16 cellular contexts compared by ENCODE assay signal in the genomic region with DNA sequence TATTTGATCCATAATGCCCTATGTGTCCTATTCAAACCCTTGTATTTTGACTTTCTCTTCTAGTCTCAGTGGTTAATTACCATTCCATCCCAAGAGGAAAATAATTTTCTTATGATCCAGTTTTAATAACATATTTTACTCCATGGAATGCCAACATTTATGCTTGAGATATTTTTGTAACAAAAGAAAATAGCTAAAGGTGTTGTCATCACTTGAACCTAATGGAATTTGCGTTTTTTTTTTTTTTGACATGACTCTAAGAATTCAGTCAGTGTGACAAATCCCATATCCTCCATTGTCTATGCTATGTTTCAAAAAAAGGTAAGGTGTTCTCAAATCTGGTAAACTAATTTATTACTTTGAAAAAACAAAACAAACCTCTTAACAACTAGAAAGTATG.
DNase-seq lines count a peak whose midpoint lies in the region; FAIRE-seq and TF ChIP-seq lines count a peak whose summit lies in the region.
"Had no signal": no experiment of that assay in that cellular context is flagged by ENCODE, and none has a peak within 500 bp of the region (broad histone marks: within the 10 kb centered on the region; RNA-seq: fewer than 3 reads in every experiment).

No MANE protein-coding gene starts in this region.

- no peak overlapping the region for H3K14ac ChIP-seq in trophoblast cell (ENCODE audit: low read length)

- H2AFZ ChIP-seq in trophoblast cell (ENCODE audit: insufficient read depth, low read length, poor library complexity): no peak overlapping the region

- no peak overlapping the region for H2BK5ac ChIP-seq in trophoblast cell (ENCODE audit: low read depth, low read length, poor library complexity)

- intact Hi-C loops in Caco-2 (cut with micrococcal nuclease; ENCODE audit: unreplicated experiment): no loop called here

- no peak overlapping the region for H4K12ac ChIP-seq in trophoblast cell (ENCODE audit: low read depth, low read length)

- no peak overlapping the region for H2BK12ac ChIP-seq in trophoblast cell (ENCODE audit: low read length)

- no TSS peak for BruUV-seq in Caco-2 (replicated peaks; lab: Mats Ljungman, UMichigan)

- H3K9ac ChIP-seq in trophoblast cell (ENCODE audit: low read length): no peak overlapping the region

- no peak overlapping the region for H4K91ac ChIP-seq in trophoblast cell (ENCODE audit: low read depth, low read length)

- H3K36me3 ChIP-seq in Caco-2 (ENCODE audit: control insufficient read depth, insufficient read depth, low read length): no peaks in the 10 kb centered on the region
- no peaks in the 10 kb centered on the region for H3K36me3 ChIP-seq in trophoblast cell (ENCODE audit: control insufficient read depth in 1 of 2, insufficient read depth in 2 of 2, low read length in 2 of 2)

- H3K79me1 ChIP-seq in trophoblast cell (ENCODE audit: low read length): no peaks in the 10 kb centered on the region

- H3K27ac Mint-ChIP-seq in Caco-2 (ENCODE audit: unreplicated experiment): peak overlapping the region; percentile 76
- H3K27ac Mint-ChIP-seq: CD4-positive, alpha-beta memory T cell had no signal

- no CpG with 5 or more reads among the region's 1 CpG for WGBS in trophoblast cell (ENCODE audit: extremely low coverage, insufficient coverage, insufficient read length)

- peak; percentile 60; the same call in 1 of the 2 replicates for TF ChIP-seq EP300 in Ishikawa (IDR thresholded peaks at IDR 0.05; ENCODE audit: borderline replicate concordance)

- no peak overlapping the region for H2BK120ac ChIP-seq in trophoblast cell (ENCODE audit: insufficient read depth, low read length, poor library complexity)

- H3K18ac ChIP-seq in trophoblast cell (ENCODE audit: low read length): no peak overlapping the region

- H3K4ac ChIP-seq in trophoblast cell (ENCODE audit: low read depth, low read length): no peak overlapping the region

- no peak overlapping the region for H4K8ac ChIP-seq in trophoblast cell (ENCODE audit: low read depth, low read length)

- H3K4me2 ChIP-seq in trophoblast cell (ENCODE audit: low read length): no peak overlapping the region

- peak overlapping the region; percentile 58 for H3K4me3 Mint-ChIP-seq in Caco-2 (ENCODE audit: unreplicated experiment)
- H3K4me3 Mint-ChIP-seq: CD4-positive, alpha-beta memory T cell had no signal

- H3K79me2 ChIP-seq in trophoblast cell (ENCODE audit: control insufficient read depth, insufficient read depth, low read length, poor library complexity): no peaks in the 10 kb centered on the region

- TF ChIP-seq RAD21 in Ishikawa (IDR thresholded peaks at IDR 0.05; ENCODE audit: low read depth): no peak

- POLR2A ChIA-PET in Caco-2 (lab: Charles Lee): no interaction called here

- no peak for DNase-seq in Caco-2
- DNase-seq in epithelial cell of esophagus (ENCODE audit: low read depth): peak; percentile 5
- DNase-seq in trophoblast cell: peak; percentile 8 to 82
- no peak for DNase-seq in NCI-H82 treated with DMSO at 0.1 percent for 48 hours (lab: John Stamatoyannopoulos, UW; ENCODE audit: unreplicated experiment)
- DNase-seq in middle frontal gyrus (ENCODE audit: extremely low spot score, low spot score): no peak
- DNase-seq in HTR-8/SVneo (ENCODE audit: insufficient read length, low spot score): no peak
- DNase-seq: Calu3; CD4-positive, alpha-beta memory T cell; H7; NCI-H1105 treated with DMSO at 0.1 percent for 48 hours; NCI-H1694; NCI-H2081 treated with DMSO at 0.1 percent for 48 hours had no signal

- peaks cover 31% of the 10 kb centered on the region for H3K4me1 ChIP-seq in Caco-2
- H3K4me1 ChIP-seq in trophoblast cell (ENCODE audit: control insufficient read depth in 1 of 2, insufficient read depth in 2 of 2, low read length in 2 of 2): no peaks in the 10 kb centered on the region

- no peaks in the 10 kb centered on the region for H3K27me3 ChIP-seq in Caco-2 (replicated peaks; ENCODE audit: control insufficient read depth, insufficient read depth, low read length)
- H3K27me3 ChIP-seq in trophoblast cell (ENCODE audit: insufficient read depth, low read length): no peaks in the 10 kb centered on the region

- H3K4me3 ChIP-seq in Caco-2 (ENCODE audit: low read depth, low read length) (no peak overlapping the region), epithelial cell of esophagus (ENCODE audit: low read length) (no peak overlapping the region), trophoblast cell (ENCODE audit: low read depth, low read length) (no peak overlapping the region)

- no peak overlapping the region for H3K23ac ChIP-seq in trophoblast cell (ENCODE audit: low read length)

- peaks cover 16% of the 10 kb centered on the region for H3K4me1 Mint-ChIP-seq in Caco-2 (ENCODE audit: low read depth, unreplicated experiment)
- H3K4me1 Mint-ChIP-seq: CD4-positive, alpha-beta memory T cell had no signal

- H3K9me3 ChIP-seq in Caco-2 (peaks cover 10% of the 10 kb centered on the region; the same call in 1 of the 2 replicates), trophoblast cell (ENCODE audit: insufficient read depth, low read depth, low read length) (no peaks in the 10 kb centered on the region)

- CTCF ChIA-PET in Caco-2 (lab: Charles Lee): no interaction called here

- FAIRE-seq in HTR-8/SVneo (lab: Jason Lieb, UNC): no peak
- FAIRE-seq: GM12891, RCC 7860 had no signal

- peaks cover 35% of the 10 kb centered on the region for H3K9me3 Mint-ChIP-seq in Caco-2 (ENCODE audit: unreplicated experiment)

- TF ChIP-seq CTCF in Caco-2 (IDR thresholded peaks at IDR 0.05; ENCODE audit: insufficient read depth in 1 of 2, low read depth in 1 of 2, low read length in 1 of 2, severe bottlenecking in 1 of 2, unreplicated experiment in 1 of 2): no peak
- TF ChIP-seq CTCF in epithelial cell of esophagus (IDR thresholded peaks at IDR 0.05; ENCODE audit: insufficient read depth, low read depth, low read length, missing control alignments): no peak

- no peak overlapping the region for H2AK5ac ChIP-seq in trophoblast cell (ENCODE audit: low read length)

- no peak overlapping the region for H3K27ac ChIP-seq in trophoblast cell (ENCODE audit: low read depth, low read length)
- H3K27ac ChIP-seq: HL-60 had no signal

- H3K27me3 Mint-ChIP-seq in Caco-2 (ENCODE audit: insufficient read depth, unreplicated experiment): no peaks in the 10 kb centered on the region
- H3K27me3 Mint-ChIP-seq: CD4-positive, alpha-beta memory T cell had no signal

- H3K36me3 Mint-ChIP-seq in Caco-2 (ENCODE audit: insufficient read depth, unreplicated experiment): no peaks in the 10 kb centered on the region
- H3K36me3 Mint-ChIP-seq: CD4-positive, alpha-beta memory T cell had no signal

TF ChIP-seq in Ishikawa, 13 proteins besides CTCF, POLR2A, EP300 and RAD21:
- TF ChIP-seq TEAD4 (IDR thresholded peaks at IDR 0.05): peak; percentile 76
- TF ChIP-seq NFIC (IDR thresholded peaks at IDR 0.05): 0 out of 2 replicates have a peak, but pooled peaks have one; percentile 25
- TF ChIP-seq, protein P1, sequence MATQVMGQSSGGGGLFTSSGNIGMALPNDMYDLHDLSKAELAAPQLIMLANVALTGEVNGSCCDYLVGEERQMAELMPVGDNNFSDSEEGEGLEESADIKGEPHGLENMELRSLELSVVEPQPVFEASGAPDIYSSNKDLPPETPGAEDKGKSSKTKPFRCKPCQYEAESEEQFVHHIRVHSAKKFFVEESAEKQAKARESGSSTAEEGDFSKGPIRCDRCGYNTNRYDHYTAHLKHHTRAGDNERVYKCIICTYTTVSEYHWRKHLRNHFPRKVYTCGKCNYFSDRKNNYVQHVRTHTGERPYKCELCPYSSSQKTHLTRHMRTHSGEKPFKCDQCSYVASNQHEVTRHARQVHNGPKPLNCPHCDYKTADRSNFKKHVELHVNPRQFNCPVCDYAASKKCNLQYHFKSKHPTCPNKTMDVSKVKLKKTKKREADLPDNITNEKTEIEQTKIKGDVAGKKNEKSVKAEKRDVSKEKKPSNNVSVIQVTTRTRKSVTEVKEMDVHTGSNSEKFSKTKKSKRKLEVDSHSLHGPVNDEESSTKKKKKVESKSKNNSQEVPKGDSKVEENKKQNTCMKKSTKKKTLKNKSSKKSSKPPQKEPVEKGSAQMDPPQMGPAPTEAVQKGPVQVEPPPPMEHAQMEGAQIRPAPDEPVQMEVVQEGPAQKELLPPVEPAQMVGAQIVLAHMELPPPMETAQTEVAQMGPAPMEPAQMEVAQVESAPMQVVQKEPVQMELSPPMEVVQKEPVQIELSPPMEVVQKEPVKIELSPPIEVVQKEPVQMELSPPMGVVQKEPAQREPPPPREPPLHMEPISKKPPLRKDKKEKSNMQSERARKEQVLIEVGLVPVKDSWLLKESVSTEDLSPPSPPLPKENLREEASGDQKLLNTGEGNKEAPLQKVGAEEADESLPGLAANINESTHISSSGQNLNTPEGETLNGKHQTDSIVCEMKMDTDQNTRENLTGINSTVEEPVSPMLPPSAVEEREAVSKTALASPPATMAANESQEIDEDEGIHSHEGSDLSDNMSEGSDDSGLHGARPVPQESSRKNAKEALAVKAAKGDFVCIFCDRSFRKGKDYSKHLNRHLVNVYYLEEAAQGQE (IDR thresholded peaks at IDR 0.05; ENCODE audit: low read depth): no peak
- TF ChIP-seq FOXM1 (IDR thresholded peaks at IDR 0.05; ENCODE audit: borderline replicate concordance, low read depth): no peak; the same call in 1 of the 2 replicates

Comparison
In these comparisons a context has a peak if more than half of its experiments do, and no peak if none do; other contexts are left out.
1. DNase-seq: peak in epithelial cell of esophagus (single experiment) and trophoblast cell (2 of 2); none in Caco-2 (0 of 2), NCI-H82 treated with DMSO at 0.1 percent for 48 hours (single experiment), middle frontal gyrus (single experiment) and HTR-8/SVneo (single experiment).